In genomic region chr5:16856531-16856930, GRCh38 we compare ENCODE assay signal across 13 cellular contexts.
A peak's percentile ranks its signal among the peaks of the same experiment; 100 is the strongest.
DNase-seq lines count a peak whose midpoint lies in the region; ATAC-seq, FAIRE-seq and TF ChIP-seq lines count a peak whose summit lies in the region.
"Had no signal": no experiment of that assay in that cellular context is flagged by ENCODE, and none has a peak within 500 bp of the region (broad histone marks: within the 10 kb centered on the region; RNA-seq: fewer than 3 reads in every experiment).

No MANE protein-coding gene starts in this region.

- 90% methylated on average over 5 of the region's 5 CpGs for WGBS in right cardiac atrium

- H3K4me1 ChIP-seq in right cardiac atrium (ENCODE audit: control insufficient read depth, insufficient read depth, low read length): no peaks in the 10 kb centered on the region

- ATAC-seq in right cardiac atrium: no peak

- peak overlapping the region; percentile 31 for H3K27ac ChIP-seq in right cardiac atrium (ENCODE audit: low read length)

- no peak for TF ChIP-seq CTCF in foreskin fibroblast (IDR thresholded peaks at IDR 0.05; ENCODE audit: low read depth, low read length)

- H3K4me3 ChIP-seq in right cardiac atrium (ENCODE audit: low read length) (no peak overlapping the region), foreskin fibroblast (ENCODE audit: low read depth in 1 of 2, low read length in 2 of 2) (no peak overlapping the region)
- H3K4me3 ChIP-seq: transverse colon had no signal

- H3K27me3 ChIP-seq in right cardiac atrium (ENCODE audit: control insufficient read depth, insufficient read depth): no peaks in the 10 kb centered on the region
- H3K27me3 ChIP-seq: transverse colon had no signal

- peak; percentile 68 for FAIRE-seq in RCC 7860 (lab: Jason Lieb, UNC)
- FAIRE-seq: islet of Langerhans had no signal

- H3K9me3 ChIP-seq in right cardiac atrium (ENCODE audit: control insufficient read depth, low read length): peaks cover 3% of the 10 kb centered on the region
- H3K9me3 ChIP-seq: transverse colon had no signal

- DNase-seq in right cardiac atrium (no peak), cardiac septum (ENCODE audit: low spot score) (no peak), RCC 7860 (ENCODE audit: low spot score) (peak; percentile 74), foreskin fibroblast (peak; percentile 62 to 81), NOMO-1 treated with DMSO at 0.1 percent for 48 hours (lab: John Stamatoyannopoulos, UW; ENCODE audit: unreplicated experiment) (no peak), activated gamma-delta T cell (lab: John Stamatoyannopoulos, UW) (no peak), NCI-H2081 (lab: John Stamatoyannopoulos, UW) (no peak)
- DNase-seq in activated CD4-positive, CD25-positive, alpha-beta regulatory T cell (lab: John Stamatoyannopoulos, UW): no peak
- DNase-seq: activated CD4-positive, alpha-beta T cell treated with anti-CD3 and anti-CD28 coated beads, Interleukin-2, amount 10 ng/mL, durations not matched to agents 24 days and 14 days; activated effector memory CD4-positive, alpha-beta T cell treated with Interleukin-2 at 50 U/mL for 16 hours; DND-41; transverse colon had no signal

- intact Hi-C loops in right cardiac atrium (cut with DNase I): no loop called here
- intact Hi-C loops in cardiac septum (cut with DNase I): no loop called here

Comparison
In these comparisons a context has a peak if more than half of its experiments do, and no peak if none do; other contexts are left out.
1. DNase-seq: peak in RCC 7860 (single experiment) and foreskin fibroblast (2 of 2); none in right cardiac atrium (0 of 3), cardiac septum (single experiment), NOMO-1 treated with DMSO at 0.1 percent for 48 hours (single experiment), activated gamma-delta T cell (single experiment), NCI-H2081 (0 of 2) and activated CD4-positive, CD25-positive, alpha-beta regulatory T cell (0 of 4).